In the genomic region with DNA sequence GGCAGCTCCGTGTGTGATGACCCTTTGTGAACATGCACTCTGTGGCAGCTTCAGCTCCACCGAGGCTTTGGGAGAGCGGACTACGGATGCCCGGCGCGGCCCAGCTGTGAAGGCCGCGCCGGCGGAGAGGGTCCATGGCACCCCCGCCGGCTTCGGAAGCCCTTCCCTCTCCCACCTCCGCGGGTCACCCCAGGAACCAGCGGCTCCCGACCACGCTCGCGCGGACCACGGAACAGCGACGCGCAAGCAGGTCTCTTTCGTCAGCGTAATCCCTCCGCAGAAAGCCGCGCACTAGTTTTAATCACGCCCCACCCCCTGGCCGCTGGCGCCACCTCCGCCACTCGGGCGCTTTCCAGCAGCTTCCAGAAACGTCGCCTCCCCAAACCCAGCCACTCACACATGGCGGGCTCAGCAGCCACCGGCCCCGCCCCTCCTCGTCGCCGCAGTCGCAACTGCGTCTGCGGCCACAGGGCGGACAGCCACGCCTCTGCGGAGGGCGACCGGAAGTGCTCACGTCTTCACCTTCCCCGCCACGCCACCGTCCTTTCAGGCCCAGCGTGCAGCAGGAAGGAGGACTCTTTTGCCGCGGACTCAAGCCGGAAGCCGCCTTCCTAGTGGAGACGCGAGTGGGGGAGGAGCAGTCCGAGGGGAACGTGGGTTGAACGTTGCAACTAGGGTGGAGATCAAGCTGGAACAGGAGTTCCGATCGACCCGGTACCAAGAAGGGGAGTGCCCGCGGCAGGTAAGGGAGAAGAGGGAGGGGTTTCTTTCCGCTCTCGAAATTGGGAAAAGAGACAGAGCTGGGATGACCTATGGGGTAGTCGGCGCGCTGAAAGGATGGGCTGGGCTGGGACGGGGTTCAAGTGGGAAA, we compare ENCODE assay signal across 8 cellular contexts. TPM values are rescaled to one million over a fixed set of nuclear protein-coding genes. Genes with fewer than 3 reads are reported as not detected.
DNase-seq lines count a peak whose midpoint lies in the region; ATAC-seq and TF ChIP-seq lines count a peak whose summit lies in the region.

A gene (plus strand): TSS at position 606 of the 871 bp plus-strand sequence. CDS start 3,221 bp downstream, outside the sequence.

- H2BK12ac ChIP-seq in trophoblast cell (ENCODE audit: low read length) = peak within 1 kb of the TSS; percentile 51

- no peak within 1 kb of the TSS for H3K23ac ChIP-seq in trophoblast cell (ENCODE audit: low read length)

- intact Hi-C loops in cardiac septum (cut with DNase I) = loop anchor here (1.0 to 10.0 kb wide), 8 partner anchors 45 to 545 kb away; a partner anchor contains a TSS

- peaks cover 4% of the 10 kb centered on the region for H3K36me3 Mint-ChIP-seq in type B pancreatic cell

- peaks cover 4% of the 10 kb centered on the region for H3K79me1 ChIP-seq in trophoblast cell (ENCODE audit: low read length)

- H3K4me1 ChIP-seq in adipocyte (ENCODE audit: control insufficient read depth, insufficient read depth, low read length) (peaks cover 33% of the 10 kb centered on the region), trophoblast cell (ENCODE audit: control insufficient read depth in 1 of 2, insufficient read depth in 2 of 2, low read length in 2 of 2) (no peaks in the 10 kb centered on the region)

- peak within 1 kb of the TSS; percentile 89 for H3K4ac ChIP-seq in trophoblast cell (ENCODE audit: low read depth, low read length)

- no peaks in the 10 kb centered on the region for H3K9me2 ChIP-seq in SU-DHL-6 (replicated peaks; ENCODE audit: insufficient read depth, low read length)

- H3K9me3 ChIP-seq in SU-DHL-6 (ENCODE audit: insufficient read depth, low read length) = no peaks in the 10 kb centered on the region
- H3K9me3 ChIP-seq in adipocyte (ENCODE audit: control insufficient read depth, low read length) = no peaks in the 10 kb centered on the region
- H3K9me3 ChIP-seq in trophoblast cell (ENCODE audit: insufficient read depth, low read depth, low read length) = no peaks in the 10 kb centered on the region

- H3K36me3 ChIP-seq in SU-DHL-6 (ENCODE audit: low read length) (peaks cover 7% of the 10 kb centered on the region; the same call in 1 of the 2 replicates), adipocyte (ENCODE audit: control insufficient read depth, insufficient read depth, low read length, severe bottlenecking) (peaks cover 7% of the 10 kb centered on the region), trophoblast cell (ENCODE audit: control insufficient read depth in 1 of 2, insufficient read depth in 2 of 2, low read length in 2 of 2) (no peaks in the 10 kb centered on the region)

- peaks cover 9% of the 10 kb centered on the region; the same call in 1 of the 2 replicates for H3F3A ChIP-seq in SU-DHL-6 (ENCODE audit: insufficient read depth)

- TF ChIP-seq CTCF in GM12865 (IDR thresholded peaks at IDR 0.05; ENCODE audit: insufficient read depth, low read depth, low read length, missing control alignments) (no peak), SU-DHL-6 (IDR thresholded peaks at IDR 0.05; ENCODE audit: insufficient read depth, low read length, poor library complexity, severe bottlenecking) (no peak), type B pancreatic cell (conservative IDR thresholded peaks at IDR 0.05) (peak; percentile 67)

- H3K4me2 ChIP-seq in SU-DHL-6 (ENCODE audit: low read depth, low read length, poor library complexity, severe bottlenecking) (peak within 1 kb of the TSS; percentile 94), trophoblast cell (ENCODE audit: low read length) (peak within 1 kb of the TSS; percentile 66)

- peaks cover 15% of the 10 kb centered on the region for H3K4me1 Mint-ChIP-seq in type B pancreatic cell (ENCODE audit: unreplicated experiment)

- H3K27ac Mint-ChIP-seq in type B pancreatic cell = no peak within 1 kb of the TSS

- H4K8ac ChIP-seq in trophoblast cell (ENCODE audit: low read depth, low read length) = peak within 1 kb of the TSS; percentile 97

- H3K14ac ChIP-seq in trophoblast cell (ENCODE audit: low read length) = peak within 1 kb of the TSS; percentile 97

- H3K4me3 ChIP-seq in GM12865 (ENCODE audit: low read depth, low read length) = peak within 1 kb of the TSS; percentile 98
- H3K4me3 ChIP-seq in SU-DHL-6 (ENCODE audit: insufficient read depth, low read length, poor library complexity, severe bottlenecking) = peak within 1 kb of the TSS; percentile 96
- H3K4me3 ChIP-seq in adipocyte (ENCODE audit: low read length) = peak within 1 kb of the TSS; percentile 96
- peak within 1 kb of the TSS; percentile 85 for H3K4me3 ChIP-seq in trophoblast cell (ENCODE audit: low read depth, low read length)

- H4K20me1 ChIP-seq in SU-DHL-6 (ENCODE audit: low read depth, low read length) = peaks cover 19% of the 10 kb centered on the region; the same call in 1 of the 2 replicates

- no peaks in the 10 kb centered on the region for H3K27me3 ChIP-seq in SU-DHL-6 (ENCODE audit: low read length)
- no peaks in the 10 kb centered on the region for H3K27me3 ChIP-seq in adipocyte (replicated peaks; ENCODE audit: control insufficient read depth, insufficient read depth, low read length)
- no peaks in the 10 kb centered on the region for H3K27me3 ChIP-seq in trophoblast cell (ENCODE audit: insufficient read depth, low read length)

- peak within 1 kb of the TSS; percentile 96 for H3K18ac ChIP-seq in trophoblast cell (ENCODE audit: low read length)

- H2AFZ ChIP-seq in SU-DHL-6 (ENCODE audit: low read depth, low read length, severe bottlenecking) (peak within 1 kb of the TSS; percentile 62), trophoblast cell (ENCODE audit: insufficient read depth, low read length, poor library complexity) (peak within 1 kb of the TSS; percentile 57)

- peak within 1 kb of the TSS; percentile 88 for H3K27ac ChIP-seq in SU-DHL-6 (ENCODE audit: low read depth, low read length)
- peak within 1 kb of the TSS; percentile 100 for H3K27ac ChIP-seq in trophoblast cell (ENCODE audit: low read depth, low read length)

- peak within 1 kb of the TSS; percentile 87 for H3K9ac ChIP-seq in SU-DHL-6 (ENCODE audit: low read length)
- H3K9ac ChIP-seq in adipocyte (ENCODE audit: low read length) = peak within 1 kb of the TSS; percentile 100
- H3K9ac ChIP-seq in trophoblast cell (ENCODE audit: low read length) = peak within 1 kb of the TSS; percentile 85

- peaks cover 68% of the 10 kb centered on the region for H3K79me2 ChIP-seq in SU-DHL-6 (ENCODE audit: insufficient read depth, low read length)
- H3K79me2 ChIP-seq in trophoblast cell (ENCODE audit: control insufficient read depth, insufficient read depth, low read length, poor library complexity) = peaks cover 10% of the 10 kb centered on the region

- no peak within 1 kb of the TSS for H3K4me3 Mint-ChIP-seq in type B pancreatic cell

- no peaks in the 10 kb centered on the region for H3K27me3 Mint-ChIP-seq in type B pancreatic cell

- DNase-seq in GM12865 (ENCODE audit: low read depth) (peak; percentile 100), NCI-H128 (lab: John Stamatoyannopoulos, UW; ENCODE audit: unreplicated experiment) (peak; percentile 97), adipocyte (ENCODE audit: low read depth) (peak; percentile 99), cardiac septum (ENCODE audit: low spot score) (peak; percentile 99), trophoblast cell (peak; percentile 99), type B pancreatic cell (ENCODE audit: extremely low spot score, unreplicated experiment) (peak; percentile 98)

- peak; percentile 87 for ATAC-seq in HG02678 (IDR thresholded peaks at IDR 0.05; ENCODE audit: unreplicated experiment)

- WGBS in trophoblast cell (ENCODE audit: extremely low coverage, insufficient coverage, insufficient read length) = no CpG with 5 or more reads among the region's 78 CpGs

- H4K91ac ChIP-seq in trophoblast cell (ENCODE audit: low read depth, low read length) = peak within 1 kb of the TSS; percentile 95

- no peaks in the 10 kb centered on the region for H3K9me3 Mint-ChIP-seq in type B pancreatic cell

- peak within 1 kb of the TSS; percentile 94 for H2BK5ac ChIP-seq in trophoblast cell (ENCODE audit: low read depth, low read length, poor library complexity)

- peak within 1 kb of the TSS; percentile 96 for H2BK120ac ChIP-seq in trophoblast cell (ENCODE audit: insufficient read depth, low read length, poor library complexity)

- peak within 1 kb of the TSS; percentile 97 for H4K12ac ChIP-seq in trophoblast cell (ENCODE audit: low read depth, low read length)

- peak within 1 kb of the TSS; percentile 70 for H2AK5ac ChIP-seq in trophoblast cell (ENCODE audit: low read length)

RNA-seq across cellular contexts. Expression of the gene that starts here (rescaled TPM):
- total RNA-seq in cardiac septum (9.8 TPM), type B pancreatic cell (ENCODE audit: low replicate concordance) (13.8 and 19.7 TPM in 2 replicates)
- 13.9 and 14.1 TPM in 2 replicates for polyA plus RNA-seq in trophoblast cell (2013)

Comparison
In these comparisons a context has a peak if more than half of its experiments do, and no peak if none do; other contexts are left out.
1. Peak in every context shown above with its lines: DNase-seq, ATAC-seq, H3K4me3 ChIP-seq and H3K27ac ChIP-seq.